ENCODE assay signal across 10 cellular contexts in genomic region chr14:26204954-26205479, GRCh38.
DNase-seq lines count a peak whose midpoint lies in the region; ATAC-seq, FAIRE-seq and TF ChIP-seq lines count a peak whose summit lies in the region.
"Had no signal": no experiment of that assay in that cellular context is flagged by ENCODE, and none has a peak within 500 bp of the region (broad histone marks: within the 10 kb centered on the region; RNA-seq: fewer than 3 reads in every experiment).

No MANE protein-coding gene starts in this region.

- ATAC-seq in GM23338 (peak; percentile 93), HG02970 (IDR thresholded peaks at IDR 0.05; ENCODE audit: low FRiP score, unreplicated experiment) (no peak)

- no peaks in the 10 kb centered on the region for H3K79me2 ChIP-seq in GM23338 (replicated peaks; ENCODE audit: insufficient read depth)
- H3K79me2 ChIP-seq in astrocyte (ENCODE audit: insufficient read depth, low read length): no peaks in the 10 kb centered on the region

- peaks cover 12% of the 10 kb centered on the region for H3K27me3 Mint-ChIP-seq in GM23338 (ENCODE audit: insufficient read depth, low read depth, poor library complexity)
- peaks cover 57% of the 10 kb centered on the region for H3K27me3 Mint-ChIP-seq in astrocyte (ENCODE audit: low read depth, unreplicated experiment)

- H4K20me1 ChIP-seq in GM23338 (replicated peaks; ENCODE audit: insufficient read depth) (no peaks in the 10 kb centered on the region), astrocyte (ENCODE audit: insufficient read depth, low read length) (peaks cover 3% of the 10 kb centered on the region)

- H3K27ac ChIP-seq in GM23338 (ENCODE audit: low read depth): no peak overlapping the region
- H3K27ac ChIP-seq in astrocyte (ENCODE audit: low read depth, low read length): no peak overlapping the region

- H3K9me3 Mint-ChIP-seq in GM23338 (no peaks in the 10 kb centered on the region), astrocyte (ENCODE audit: unreplicated experiment) (no peaks in the 10 kb centered on the region)

- H3K9me2 ChIP-seq in GM23338 (ENCODE audit: insufficient read depth): no peaks in the 10 kb centered on the region

- no peaks in the 10 kb centered on the region for H3K9me3 ChIP-seq in astrocyte (ENCODE audit: insufficient read depth, low read depth, low read length)

- H2AFZ ChIP-seq in GM23338 (peak overlapping the region; percentile 96), astrocyte (ENCODE audit: low read depth, low read length) (peak overlapping the region; percentile 69)

- TF ChIP-seq CTCF in GM23338 (conservative IDR thresholded peaks at IDR 0.05; ENCODE audit: low read depth in 2 of 2) (no peak), astrocyte (IDR thresholded peaks at IDR 0.05; ENCODE audit: insufficient read depth, low read depth, low read length) (no peak)

- no peak for FAIRE-seq in astrocyte (lab: Jason Lieb, UNC)

- no peaks in the 10 kb centered on the region for H3F3A ChIP-seq in GM23338 (replicated peaks; ENCODE audit: low read depth)

- no peak overlapping the region for H3K27ac Mint-ChIP-seq in GM23338
- no peak overlapping the region for H3K27ac Mint-ChIP-seq in astrocyte (ENCODE audit: unreplicated experiment)

- peaks cover 60% of the 10 kb centered on the region for H3K27me3 ChIP-seq in GM23338 (ENCODE audit: insufficient read depth)
- peaks cover 66% of the 10 kb centered on the region for H3K27me3 ChIP-seq in astrocyte (ENCODE audit: insufficient read depth, low read length)

- H3K36me3 Mint-ChIP-seq in GM23338 (ENCODE audit: low read depth): no peaks in the 10 kb centered on the region
- H3K36me3 Mint-ChIP-seq in astrocyte (ENCODE audit: low read depth, unreplicated experiment): no peaks in the 10 kb centered on the region

- H3K4me2 ChIP-seq in GM23338 (peak overlapping the region; percentile 81), astrocyte (ENCODE audit: low read length) (peak overlapping the region; percentile 88)

- peak; percentile 71 for DNase-seq in GM23338 (ENCODE audit: low spot score)
- no peak for DNase-seq in astrocyte (ENCODE audit: low read depth)
- peak in 44 of 51 donors; percentile 1 to 65 (median 32) for DNase-seq in hypothalamus (lab: John Stamatoyannopoulos, UW)
- peak; percentile 29 for DNase-seq in pons (ENCODE audit: low spot score)
- no peak for DNase-seq in dedifferentiated amniotic fluid mesenchymal stem cell (ENCODE audit: extremely low spot score)
- DNase-seq in activated naive CD4-positive, alpha-beta T cell treated with anti-CD3 and anti-CD28 coated beads, Interleukin-2, amount 50 U/mL, for 16 hours: no peak
- DNase-seq in germinal center (ENCODE audit: low spot score): no peak
- DNase-seq: activated T-cell treated with anti-CD3 and anti-CD28 coated beads for 4 hours, NCI-H774 had no signal

- peaks cover 11% of the 10 kb centered on the region for H3K4me1 Mint-ChIP-seq in GM23338
- peaks cover 6% of the 10 kb centered on the region for H3K4me1 Mint-ChIP-seq in astrocyte (ENCODE audit: low read depth, unreplicated experiment)

- H3K4me3 ChIP-seq in GM23338 (peak overlapping the region; percentile 77), astrocyte (ENCODE audit: insufficient read depth, low read depth, low read length) (peak overlapping the region; percentile 59)

- H3K4me3 Mint-ChIP-seq in GM23338 (peak overlapping the region; percentile 78), astrocyte (ENCODE audit: unreplicated experiment) (peak overlapping the region; percentile 78)

- no peaks in the 10 kb centered on the region for H3K36me3 ChIP-seq in GM23338 (ENCODE audit: insufficient read depth)
- no peaks in the 10 kb centered on the region for H3K36me3 ChIP-seq in astrocyte (ENCODE audit: insufficient read depth, low read length)

- 0 out of 2 replicates have a peak, but pooled peaks cover 7% of the 10 kb centered on the region for H3K4me1 ChIP-seq in GM23338 (ENCODE audit: insufficient read depth)
- H3K4me1 ChIP-seq in astrocyte (ENCODE audit: insufficient read depth, low read length): peaks cover 11% of the 10 kb centered on the region

- peak overlapping the region; percentile 49 for H3K9ac ChIP-seq in astrocyte (ENCODE audit: low read length)

TF ChIP-seq in GM23338, 12 proteins besides CTCF, POLR2A, EP300 and RAD21 (continues in another document):
- TF ChIP-seq ZNF114 (CRISPR knock-in tag; IDR thresholded peaks at IDR 0.05) (no peak), STAT1 (IDR thresholded peaks at IDR 0.05; ENCODE audit: unreplicated experiment) (no peak), POLR2AphosphoS5 (IDR thresholded peaks at IDR 0.05; ENCODE audit: low read depth) (no peak), JUNB (IDR thresholded peaks at IDR 0.05; ENCODE audit: unreplicated experiment) (no peak), ZNF462 (CRISPR knock-in tag; IDR thresholded peaks at IDR 0.05) (no peak), EZH2 (IDR thresholded peaks at IDR 0.05; ENCODE audit: low read depth, unreplicated experiment) (no peak), CREB1 (CRISPR knock-in tag; IDR thresholded peaks at IDR 0.05; ENCODE audit: low read depth) (no peak), NANOG (IDR thresholded peaks at IDR 0.05; ENCODE audit: borderline replicate concordance) (no peak), ETS1 (IDR thresholded peaks at IDR 0.05) (no peak), EZH2phosphoT487 (IDR thresholded peaks at IDR 0.05; ENCODE audit: unreplicated experiment) (no peak), ZNF331 (CRISPR knock-in tag; IDR thresholded peaks at IDR 0.05; ENCODE audit: low read depth) (no peak)

Comparison
In these comparisons a context has a peak if more than half of its experiments do, and no peak if none do; other contexts are left out.
1. DNase-seq: peak in GM23338 (single experiment), hypothalamus (44 of 51) and pons (single experiment); none in astrocyte (single experiment), dedifferentiated amniotic fluid mesenchymal stem cell (single experiment), activated naive CD4-positive, alpha-beta T cell treated with anti-CD3 and anti-CD28 coated beads, Interleukin-2, amount 50 U/mL, for 16 hours (single experiment) and germinal center (single experiment).